ENCODE assay signal across 8 cellular contexts in genomic region chr1:67339623-67340343, GRCh38. TPM values are rescaled to one million over a fixed set of nuclear protein-coding genes. Genes with fewer than 3 reads are reported as not detected.
A peak's percentile ranks its signal among the peaks of the same experiment; 100 is the strongest.
DNase-seq lines count a peak whose midpoint lies in the region; ATAC-seq and TF ChIP-seq lines count a peak whose summit lies in the region.

No MANE protein-coding gene starts in this region.

- peaks cover 5% of the 10 kb centered on the region for H3K4me1 ChIP-seq in parathyroid adenoma
- H3K4me1 ChIP-seq in HAP-1, result peaks cover 10% of the 10 kb centered on the region
- no peaks in the 10 kb centered on the region for H3K4me1 ChIP-seq in Caco-2

- no TSS peak for BruUV-seq in Caco-2 (replicated peaks; lab: Mats Ljungman, UMichigan)

- no peaks in the 10 kb centered on the region for H3K36me3 Mint-ChIP-seq in Caco-2 (ENCODE audit: insufficient read depth, unreplicated experiment)

- peak overlapping the region; percentile 8 for H3K27ac ChIP-seq in parathyroid adenoma

- H3K27me3 ChIP-seq in MG63, result no peaks in the 10 kb centered on the region
- no peaks in the 10 kb centered on the region for H3K27me3 ChIP-seq in parathyroid adenoma (ENCODE audit: control insufficient read depth, insufficient read depth, low read length)
- no peaks in the 10 kb centered on the region for H3K27me3 ChIP-seq in HAP-1 (ENCODE audit: low read depth)
- no peaks in the 10 kb centered on the region for H3K27me3 ChIP-seq in Caco-2 (replicated peaks; ENCODE audit: control insufficient read depth, insufficient read depth, low read length)

- H3K79me2 ChIP-seq in parathyroid adenoma, result no peaks in the 10 kb centered on the region

- no peak overlapping the region for H3K9ac ChIP-seq in parathyroid adenoma

- H3K9me3 ChIP-seq in MG63, result no peaks in the 10 kb centered on the region
- H3K9me3 ChIP-seq in parathyroid adenoma (ENCODE audit: control insufficient read depth, low read length), result no peaks in the 10 kb centered on the region
- no peaks in the 10 kb centered on the region for H3K9me3 ChIP-seq in HAP-1
- no peaks in the 10 kb centered on the region for H3K9me3 ChIP-seq in Caco-2

- H3K4me2 ChIP-seq in parathyroid adenoma (ENCODE audit: low read length), result peak overlapping the region; percentile 10

- H3K4me3 Mint-ChIP-seq in Caco-2 (ENCODE audit: unreplicated experiment), result no peak overlapping the region

- in situ Hi-C loops in HAP-1 (cut with MboI; ENCODE audit: low sequenced_read_pairs), result no loop called here

- H3K4me3 ChIP-seq in MG63 (no peak overlapping the region), parathyroid adenoma (ENCODE audit: low read depth, low read length) (no peak overlapping the region), HAP-1 (no peak overlapping the region), Caco-2 (ENCODE audit: low read depth, low read length) (no peak overlapping the region)

- DNase-seq in DMS153 (lab: John Stamatoyannopoulos, UW) (peak; percentile 10), MG63 (peak; percentile 50), amniotic stem cell (lab: John Stamatoyannopoulos, UW) (peak; percentile 49), HAP-1 (ENCODE audit: low spot score in 2 of 2) (no peak), Caco-2 (no peak)

- H3K27ac Mint-ChIP-seq in Caco-2 (ENCODE audit: unreplicated experiment), result no peak overlapping the region

- no peaks in the 10 kb centered on the region for H3K36me3 ChIP-seq in MG63
- no peaks in the 10 kb centered on the region for H3K36me3 ChIP-seq in parathyroid adenoma (ENCODE audit: control insufficient read depth, insufficient read depth, low read length)
- H3K36me3 ChIP-seq in HAP-1 (replicated peaks), result no peaks in the 10 kb centered on the region
- H3K36me3 ChIP-seq in Caco-2 (ENCODE audit: control insufficient read depth, insufficient read depth, low read length), result no peaks in the 10 kb centered on the region

- POLR2A ChIA-PET in Caco-2 (lab: Charles Lee), result no interaction called here

- no peaks in the 10 kb centered on the region for H3K27me3 Mint-ChIP-seq in Caco-2 (ENCODE audit: insufficient read depth, unreplicated experiment)

- CTCF ChIA-PET in Caco-2 (lab: Charles Lee), result interaction anchor here (0.6 kb wide), 1 partner anchor 426 kb away, joined by 4 read pairs; no protein-coding TSS in a partner anchor

- H2AFZ ChIP-seq in parathyroid adenoma, result peak overlapping the region; percentile 41

- H3K9me3 Mint-ChIP-seq in Caco-2 (ENCODE audit: unreplicated experiment), result no peaks in the 10 kb centered on the region

- intact Hi-C loops in Caco-2 (cut with micrococcal nuclease; ENCODE audit: unreplicated experiment), result no loop called here

- TF ChIP-seq CTCF in parathyroid adenoma (IDR thresholded peaks at IDR 0.05), result no peak
- TF ChIP-seq CTCF in Caco-2 (IDR thresholded peaks at IDR 0.05; ENCODE audit: insufficient read depth in 1 of 2, low read depth in 1 of 2, low read length in 1 of 2, severe bottlenecking in 1 of 2, unreplicated experiment in 1 of 2), result no peak

- ATAC-seq in GM21619 (IDR thresholded peaks at IDR 0.05; ENCODE audit: unreplicated experiment) (peak; percentile 32), GM19467 (IDR thresholded peaks at IDR 0.05; ENCODE audit: unreplicated experiment) (no peak)

- H3K4me1 Mint-ChIP-seq in Caco-2 (ENCODE audit: low read depth, unreplicated experiment), result no peaks in the 10 kb centered on the region

RNA-seq across cellular contexts. Expression of gene IL12RB2, which starts 32.1 kb away (rescaled TPM):
- total RNA-seq in MG63 (2014; rRNA removed; shearing (Covaris generic); ENCODE audit: low replicate concordance), result not detected in 2 replicates
- 0.54 and 0.56 TPM in 2 replicates for total RNA-seq in Caco-2 (2022)

Comparison
In these comparisons a context has a peak if more than half of its experiments do, and no peak if none do; other contexts are left out.
1. DNase-seq: peak in DMS153 (single experiment), MG63 (single experiment) and amniotic stem cell (single experiment); none in HAP-1 (0 of 2) and Caco-2 (0 of 2).